2 cellular contexts compared by ENCODE assay signal in the genomic region with DNA sequence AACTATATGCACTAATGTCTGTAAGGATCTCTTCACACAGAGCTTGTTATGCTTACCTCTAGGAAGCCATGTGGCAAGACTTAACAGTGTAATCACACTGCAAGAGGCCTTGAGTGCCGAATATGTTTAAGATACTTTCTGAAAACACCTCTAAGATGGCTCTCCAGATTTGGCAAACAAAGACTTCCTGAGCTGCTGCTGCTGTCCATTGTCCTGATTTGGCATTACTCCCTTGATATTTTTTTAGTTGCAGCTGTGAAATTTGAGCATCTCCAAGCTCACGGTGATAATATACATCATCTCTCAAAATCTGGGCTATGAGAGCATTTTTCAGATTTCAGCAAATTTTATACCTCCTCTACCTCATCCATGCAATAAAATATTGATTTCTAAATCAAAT.
A peak's percentile ranks its signal among the peaks of the same experiment; 100 is the strongest.
TF ChIP-seq lines count a peak whose summit lies in the region.

No MANE protein-coding gene starts in this region.

TF ChIP-seq in SK-N-SH, 30 proteins besides CTCF, POLR2A, EP300 and RAD21 (continued from another document):
- TF ChIP-seq, protein P1, sequence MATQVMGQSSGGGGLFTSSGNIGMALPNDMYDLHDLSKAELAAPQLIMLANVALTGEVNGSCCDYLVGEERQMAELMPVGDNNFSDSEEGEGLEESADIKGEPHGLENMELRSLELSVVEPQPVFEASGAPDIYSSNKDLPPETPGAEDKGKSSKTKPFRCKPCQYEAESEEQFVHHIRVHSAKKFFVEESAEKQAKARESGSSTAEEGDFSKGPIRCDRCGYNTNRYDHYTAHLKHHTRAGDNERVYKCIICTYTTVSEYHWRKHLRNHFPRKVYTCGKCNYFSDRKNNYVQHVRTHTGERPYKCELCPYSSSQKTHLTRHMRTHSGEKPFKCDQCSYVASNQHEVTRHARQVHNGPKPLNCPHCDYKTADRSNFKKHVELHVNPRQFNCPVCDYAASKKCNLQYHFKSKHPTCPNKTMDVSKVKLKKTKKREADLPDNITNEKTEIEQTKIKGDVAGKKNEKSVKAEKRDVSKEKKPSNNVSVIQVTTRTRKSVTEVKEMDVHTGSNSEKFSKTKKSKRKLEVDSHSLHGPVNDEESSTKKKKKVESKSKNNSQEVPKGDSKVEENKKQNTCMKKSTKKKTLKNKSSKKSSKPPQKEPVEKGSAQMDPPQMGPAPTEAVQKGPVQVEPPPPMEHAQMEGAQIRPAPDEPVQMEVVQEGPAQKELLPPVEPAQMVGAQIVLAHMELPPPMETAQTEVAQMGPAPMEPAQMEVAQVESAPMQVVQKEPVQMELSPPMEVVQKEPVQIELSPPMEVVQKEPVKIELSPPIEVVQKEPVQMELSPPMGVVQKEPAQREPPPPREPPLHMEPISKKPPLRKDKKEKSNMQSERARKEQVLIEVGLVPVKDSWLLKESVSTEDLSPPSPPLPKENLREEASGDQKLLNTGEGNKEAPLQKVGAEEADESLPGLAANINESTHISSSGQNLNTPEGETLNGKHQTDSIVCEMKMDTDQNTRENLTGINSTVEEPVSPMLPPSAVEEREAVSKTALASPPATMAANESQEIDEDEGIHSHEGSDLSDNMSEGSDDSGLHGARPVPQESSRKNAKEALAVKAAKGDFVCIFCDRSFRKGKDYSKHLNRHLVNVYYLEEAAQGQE (IDR thresholded peaks at IDR 0.05; ENCODE audit: low read depth, low read length): peak; percentile 90

TF ChIP-seq in SK-N-SH treated with all-trans-retinoic acid at 6 μM for 48 hours, 23 proteins besides CTCF, POLR2A, EP300 and RAD21 (continued from another document):
- TF ChIP-seq, protein P2, sequence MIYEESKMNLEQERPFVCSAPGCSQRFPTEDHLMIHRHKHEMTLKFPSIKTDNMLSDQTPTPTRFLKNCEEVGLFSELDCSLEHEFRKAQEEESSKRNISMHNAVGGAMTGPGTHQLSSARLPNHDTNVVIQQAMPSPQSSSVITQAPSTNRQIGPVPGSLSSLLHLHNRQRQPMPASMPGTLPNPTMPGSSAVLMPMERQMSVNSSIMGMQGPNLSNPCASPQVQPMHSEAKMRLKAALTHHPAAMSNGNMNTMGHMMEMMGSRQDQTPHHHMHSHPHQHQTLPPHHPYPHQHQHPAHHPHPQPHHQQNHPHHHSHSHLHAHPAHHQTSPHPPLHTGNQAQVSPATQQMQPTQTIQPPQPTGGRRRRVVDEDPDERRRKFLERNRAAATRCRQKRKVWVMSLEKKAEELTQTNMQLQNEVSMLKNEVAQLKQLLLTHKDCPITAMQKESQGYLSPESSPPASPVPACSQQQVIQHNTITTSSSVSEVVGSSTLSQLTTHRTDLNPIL (CRISPR knock-in tag; IDR thresholded peaks at IDR 0.05; ENCODE audit: low read depth): no peak
- TF ChIP-seq, protein P3, sequence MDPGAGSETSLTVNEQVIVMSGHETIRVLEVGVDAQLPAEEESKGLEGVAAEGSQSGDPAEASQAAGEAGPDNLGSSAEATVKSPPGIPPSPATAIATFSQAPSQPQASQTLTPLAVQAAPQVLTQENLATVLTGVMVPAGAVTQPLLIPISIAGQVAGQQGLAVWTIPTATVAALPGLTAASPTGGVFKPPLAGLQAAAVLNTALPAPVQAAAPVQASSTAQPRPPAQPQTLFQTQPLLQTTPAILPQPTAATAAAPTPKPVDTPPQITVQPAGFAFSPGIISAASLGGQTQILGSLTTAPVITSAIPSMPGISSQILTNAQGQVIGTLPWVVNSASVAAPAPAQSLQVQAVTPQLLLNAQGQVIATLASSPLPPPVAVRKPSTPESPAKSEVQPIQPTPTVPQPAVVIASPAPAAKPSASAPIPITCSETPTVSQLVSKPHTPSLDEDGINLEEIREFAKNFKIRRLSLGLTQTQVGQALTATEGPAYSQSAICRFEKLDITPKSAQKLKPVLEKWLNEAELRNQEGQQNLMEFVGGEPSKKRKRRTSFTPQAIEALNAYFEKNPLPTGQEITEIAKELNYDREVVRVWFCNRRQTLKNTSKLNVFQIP (CRISPR knock-in tag; IDR thresholded peaks at IDR 0.05; ENCODE audit: borderline replicate concordance, low read depth): no peak
- TF ChIP-seq ZFP30 (CRISPR knock-in tag; IDR thresholded peaks at IDR 0.05) (no peak), TOX (CRISPR knock-in tag; IDR thresholded peaks at IDR 0.05; ENCODE audit: borderline replicate concordance) (no peak), ZC3H10 (CRISPR knock-in tag; IDR thresholded peaks at IDR 0.05) (no peak), TCF4 (CRISPR knock-in tag; IDR thresholded peaks at IDR 0.05; ENCODE audit: borderline replicate concordance) (no peak), RARB (CRISPR knock-in tag; IDR thresholded peaks at IDR 0.05) (no peak), ZNF70 (CRISPR knock-in tag; IDR thresholded peaks at IDR 0.05) (no peak), PPARA (CRISPR knock-in tag; IDR thresholded peaks at IDR 0.05; ENCODE audit: borderline replicate concordance) (no peak), ESRRG (CRISPR knock-in tag; IDR thresholded peaks at IDR 0.05) (no peak), BACH2 (CRISPR knock-in tag; IDR thresholded peaks at IDR 0.05; ENCODE audit: borderline replicate concordance) (no peak), ARNTL (CRISPR knock-in tag; IDR thresholded peaks at IDR 0.05; ENCODE audit: borderline replicate concordance, low read depth) (no peak), ISL1 (CRISPR knock-in tag; IDR thresholded peaks at IDR 0.05) (no peak)
- TF ChIP-seq, protein P4, sequence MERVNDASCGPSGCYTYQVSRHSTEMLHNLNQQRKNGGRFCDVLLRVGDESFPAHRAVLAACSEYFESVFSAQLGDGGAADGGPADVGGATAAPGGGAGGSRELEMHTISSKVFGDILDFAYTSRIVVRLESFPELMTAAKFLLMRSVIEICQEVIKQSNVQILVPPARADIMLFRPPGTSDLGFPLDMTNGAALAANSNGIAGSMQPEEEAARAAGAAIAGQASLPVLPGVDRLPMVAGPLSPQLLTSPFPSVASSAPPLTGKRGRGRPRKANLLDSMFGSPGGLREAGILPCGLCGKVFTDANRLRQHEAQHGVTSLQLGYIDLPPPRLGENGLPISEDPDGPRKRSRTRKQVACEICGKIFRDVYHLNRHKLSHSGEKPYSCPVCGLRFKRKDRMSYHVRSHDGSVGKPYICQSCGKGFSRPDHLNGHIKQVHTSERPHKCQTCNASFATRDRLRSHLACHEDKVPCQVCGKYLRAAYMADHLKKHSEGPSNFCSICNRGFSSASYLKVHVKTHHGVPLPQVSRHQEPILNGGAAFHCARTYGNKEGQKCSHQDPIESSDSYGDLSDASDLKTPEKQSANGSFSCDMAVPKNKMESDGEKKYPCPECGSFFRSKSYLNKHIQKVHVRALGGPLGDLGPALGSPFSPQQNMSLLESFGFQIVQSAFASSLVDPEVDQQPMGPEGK (CRISPR knock-in tag; IDR thresholded peaks at IDR 0.05; ENCODE audit: borderline replicate concordance): no peak
